ENCODE assay signal across 35 cellular contexts in the genomic region with DNA sequence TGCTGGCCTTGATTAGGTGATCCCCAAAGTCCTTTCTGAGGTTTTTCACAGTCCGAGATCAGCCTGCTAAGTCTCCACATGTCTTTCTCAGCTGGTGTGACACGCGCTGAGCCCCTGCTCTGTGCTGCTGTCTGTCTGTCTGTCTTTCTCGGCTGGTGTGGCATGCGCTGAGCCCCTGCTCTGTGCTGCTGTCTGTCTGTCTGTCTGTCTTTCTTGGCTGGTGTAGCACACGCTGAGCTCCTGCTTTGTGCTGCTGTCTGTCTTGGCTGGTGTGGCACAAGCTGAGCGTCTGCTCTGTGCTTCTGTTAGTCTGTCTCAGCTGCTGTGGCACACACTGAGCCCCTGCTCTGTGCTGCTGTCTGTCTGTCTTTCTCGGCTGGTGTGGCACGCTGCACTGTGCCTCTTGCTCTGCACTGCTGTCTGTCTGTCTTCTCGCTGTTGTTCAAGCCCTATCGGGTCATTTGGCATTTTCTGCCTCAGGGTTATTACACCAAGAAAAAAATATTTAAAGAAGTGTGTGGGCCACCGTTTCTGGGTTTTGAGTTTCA.
"Had no signal": no experiment of that assay in that cellular context is flagged by ENCODE, and none has a peak within 500 bp of the region (broad histone marks: within the 10 kb centered on the region; RNA-seq: fewer than 3 reads in every experiment).

No MANE protein-coding gene starts in this region.

- H3K27me3 Mint-ChIP-seq: activated B cell treated with CpG ODN at 0.5 μM for 24 hours; activated naive CD8-positive, alpha-beta T cell treated with anti-CD3 and anti-CD28 coated beads for 36 hours had no signal

- H3K27me3 ChIP-seq: brain microvascular endothelial cell, cardiac muscle cell, MG63 had no signal

- H3K27ac ChIP-seq: brain microvascular endothelial cell, cardiac muscle cell, RWPE1, VCaP had no signal

- H3K4me1 Mint-ChIP-seq: activated T-helper 17 cell treated with anti-CD3 and anti-CD28 coated beads, Interleukin-2, amount 50 U/mL, for 72 hours; central memory CD8-positive, alpha-beta T cell had no signal

- H3K36me3 ChIP-seq: brain microvascular endothelial cell, cardiac muscle cell, MG63 had no signal

- DNase-seq: activated B cell treated with CpG ODN at 0.5 μM for 24 hours; activated CD4-positive, alpha-beta memory T cell treated with anti-CD3 and anti-CD28 coated beads for 36 hours; activated CD4-positive, alpha-beta T cell treated with anti-CD3 and anti-CD28 coated beads for 4 hours; activated CD4-positive, alpha-beta T cell treated with anti-CD3 and anti-CD28 coated beads, Interleukin-2, amount 50 U/mL, for 1 hour; activated CD4-positive, CD25-positive, alpha-beta regulatory T cell treated with anti-CD3 and anti-CD28 coated beads, Interleukin-2, amount 50 U/mL, for 72 hours; activated effector memory CD4-positive, alpha-beta T cell treated with anti-CD3 and anti-CD28 coated beads, Interleukin-2, amount 50 U/mL, for 16 hours; activated naive CD4-positive, alpha-beta T cell; activated naive CD4-positive, alpha-beta T cell treated with anti-CD3 and anti-CD28 coated beads, Interleukin-2, amount 50 U/mL, for 16 hours; activated naive CD8-positive, alpha-beta T cell treated with anti-CD3 and anti-CD28 coated beads for 36 hours; activated T-cell treated with anti-CD3 and anti-CD28 coated beads, Interleukin-2, amount 50 U/mL, for 1 hour; activated T-cell treated with anti-CD3 and anti-CD28 coated beads, Interleukin-2, amount 50 U/mL, for 72 hours; amniotic stem cell; aorta; brain microvascular endothelial cell; MG63; NCI-H1048; NCI-H1105 treated with DMSO at 0.1 percent for 48 hours; NCI-H1436; NCI-H1694; NCI-H1930; NCI-H2081 treated with DMSO at 0.1 percent for 48 hours; NCI-H226; NCI-H524 treated with DMSO at 0.1 percent for 48 hours; NK-92 treated with Interleukin-12 subunit alpha and Interleukin-12 subunit beta, amount 100 ng/mL, for 24 hours; PC-3; SIG-M5; T-cell; T-helper 2 cell; T-helper 9 cell had no signal

- H3K36me3 Mint-ChIP-seq: activated CD4-positive, alpha-beta memory T cell treated with anti-CD3 and anti-CD28 coated beads for 36 hours; activated naive CD8-positive, alpha-beta T cell treated with anti-CD3 and anti-CD28 coated beads for 36 hours; T-cell had no signal

- ATAC-seq: activated T-cell treated with anti-CD3 and anti-CD28 coated beads, Interleukin-2, amount 50 U/mL, for 72 hours; activated T-helper 17 cell treated with anti-CD3 and anti-CD28 coated beads, Interleukin-2, amount 50 U/mL, for 72 hours; PC-3; SK-N-SH treated with all-trans-retinoic acid at 6 μM for 48 hours; T-cell had no signal

- H3K27ac Mint-ChIP-seq: activated B cell treated with CpG ODN at 0.5 μM for 24 hours; activated CD4-positive, alpha-beta memory T cell treated with anti-CD3 and anti-CD28 coated beads for 36 hours; activated naive CD8-positive, alpha-beta T cell treated with anti-CD3 and anti-CD28 coated beads for 36 hours; activated T-cell treated with anti-CD3 and anti-CD28 coated beads, Interleukin-2, amount 50 U/mL, for 72 hours; activated T-helper 17 cell treated with anti-CD3 and anti-CD28 coated beads, Interleukin-2, amount 50 U/mL, for 72 hours; T-cell had no signal

- H3K9me3 Mint-ChIP-seq: activated T-helper 17 cell treated with anti-CD3 and anti-CD28 coated beads, Interleukin-2, amount 50 U/mL, for 72 hours had no signal

- H3K4me3 ChIP-seq: cardiac muscle cell, MG63 had no signal

- H3K4me3 Mint-ChIP-seq: activated B cell treated with CpG ODN at 0.5 μM for 24 hours; activated CD4-positive, alpha-beta memory T cell treated with anti-CD3 and anti-CD28 coated beads for 36 hours; activated naive CD8-positive, alpha-beta T cell treated with anti-CD3 and anti-CD28 coated beads for 36 hours; activated T-cell treated with anti-CD3 and anti-CD28 coated beads, Interleukin-2, amount 50 U/mL, for 72 hours; activated T-helper 17 cell treated with anti-CD3 and anti-CD28 coated beads, Interleukin-2, amount 50 U/mL, for 72 hours; central memory CD8-positive, alpha-beta T cell; T-cell had no signal

- H3K9me3 ChIP-seq: MG63 had no signal
